Comparison of ENCODE assay signal across 17 cellular contexts in genomic region chr20:11810316-11811130, GRCh38.
DNase-seq lines count a peak whose midpoint lies in the region; TF ChIP-seq lines count a peak whose summit lies in the region.
"Had no signal": no experiment of that assay in that cellular context is flagged by ENCODE, and none has a peak within 500 bp of the region (broad histone marks: within the 10 kb centered on the region; RNA-seq: fewer than 3 reads in every experiment).

No MANE protein-coding gene starts in this region.

- peaks cover 3% of the 10 kb centered on the region for H3K27me3 Mint-ChIP-seq in endothelial cell (ENCODE audit: unreplicated experiment)
- H3K27me3 Mint-ChIP-seq: activated naive CD4-positive, alpha-beta T cell treated with anti-CD3 and anti-CD28 coated beads, Interleukin-2, amount 10 ng/mL, durations not matched to agents 7 days and 5 days had no signal

- no peak overlapping the region for H3K4me3 Mint-ChIP-seq in endothelial cell (ENCODE audit: unreplicated experiment)
- H3K4me3 Mint-ChIP-seq: activated naive CD4-positive, alpha-beta T cell treated with anti-CD3 and anti-CD28 coated beads, Interleukin-2, amount 10 ng/mL, durations not matched to agents 7 days and 5 days; GM23338 had no signal

- no peaks in the 10 kb centered on the region for H3K36me3 Mint-ChIP-seq in endothelial cell (ENCODE audit: low read depth, unreplicated experiment)
- H3K36me3 Mint-ChIP-seq: activated naive CD4-positive, alpha-beta T cell treated with anti-CD3 and anti-CD28 coated beads, Interleukin-2, amount 10 ng/mL, durations not matched to agents 7 days and 5 days had no signal

- no peak overlapping the region for H3K4me3 ChIP-seq in choroid plexus epithelial cell (ENCODE audit: low read depth, low read length)
- H3K4me3 ChIP-seq: colonic mucosa, GM23338, tibial nerve had no signal

- no peaks in the 10 kb centered on the region for H3K9me3 Mint-ChIP-seq in endothelial cell (ENCODE audit: unreplicated experiment)
- H3K9me3 Mint-ChIP-seq: GM23338 had no signal

- TF ChIP-seq CTCF in choroid plexus epithelial cell (conservative IDR thresholded peaks at IDR 0.05; ENCODE audit: low read depth, low read length) (no peak), endothelial cell (IDR thresholded peaks at IDR 0.05; ENCODE audit: unreplicated experiment) (no peak)

- H3K27ac Mint-ChIP-seq in endothelial cell (ENCODE audit: unreplicated experiment) = no peak overlapping the region
- H3K27ac Mint-ChIP-seq: activated naive CD4-positive, alpha-beta T cell treated with anti-CD3 and anti-CD28 coated beads, Interleukin-2, amount 10 ng/mL, durations not matched to agents 7 days and 5 days; GM23338 had no signal

- DNase-seq in GM04504 (ENCODE audit: low read depth) = peak; percentile 20
- DNase-seq in NCI-H2227 treated with DMSO at 0.1 percent for 48 hours (lab: John Stamatoyannopoulos, UW) = peak; percentile 50
- DNase-seq in choroid plexus epithelial cell (ENCODE audit: low read depth) = peak; percentile 43
- DNase-seq in non-pigmented ciliary epithelial cell (ENCODE audit: low read depth) = peak; percentile 40
- no peak for DNase-seq in UCSD-AML1 (lab: John Stamatoyannopoulos, UW; ENCODE audit: unreplicated experiment)
- no peak for DNase-seq in ureter (ENCODE audit: low spot score)
- DNase-seq in endothelial cell (ENCODE audit: low spot score) = no peak
- no peak for DNase-seq in DMS 273 treated with DMSO at 0.1 percent for 48 hours (lab: John Stamatoyannopoulos, UW)
- DNase-seq: activated CD8-positive, alpha-beta memory T cell treated with anti-CD3 and anti-CD28 coated beads for 24 hours; activated naive CD4-positive, alpha-beta T cell treated with anti-CD3 and anti-CD28 coated beads, Interleukin-2, amount 10 ng/mL, durations not matched to agents 7 days and 5 days; colonic mucosa; left ventricle myocardium superior; NCI-H1048; stimulated activated CD4-positive, alpha-beta T cell treated with anti-CD3 and anti-CD28 coated beads, Interleukin-12 subunit alpha, Interleukin-12 subunit beta, amount 100 ng/mL, for 4 hours; T1000 had no signal

- no peaks in the 10 kb centered on the region for H3K4me1 Mint-ChIP-seq in endothelial cell (ENCODE audit: unreplicated experiment)
- H3K4me1 Mint-ChIP-seq: activated naive CD4-positive, alpha-beta T cell treated with anti-CD3 and anti-CD28 coated beads, Interleukin-2, amount 10 ng/mL, durations not matched to agents 7 days and 5 days had no signal

Comparison
In these comparisons a context has a peak if more than half of its experiments do, and no peak if none do; other contexts are left out.
1. DNase-seq: peak in GM04504 (single experiment), NCI-H2227 treated with DMSO at 0.1 percent for 48 hours (single experiment), choroid plexus epithelial cell (single experiment) and non-pigmented ciliary epithelial cell (single experiment); none in UCSD-AML1 (single experiment), ureter (single experiment), endothelial cell (single experiment) and DMS 273 treated with DMSO at 0.1 percent for 48 hours (single experiment).